In the genomic region with DNA sequence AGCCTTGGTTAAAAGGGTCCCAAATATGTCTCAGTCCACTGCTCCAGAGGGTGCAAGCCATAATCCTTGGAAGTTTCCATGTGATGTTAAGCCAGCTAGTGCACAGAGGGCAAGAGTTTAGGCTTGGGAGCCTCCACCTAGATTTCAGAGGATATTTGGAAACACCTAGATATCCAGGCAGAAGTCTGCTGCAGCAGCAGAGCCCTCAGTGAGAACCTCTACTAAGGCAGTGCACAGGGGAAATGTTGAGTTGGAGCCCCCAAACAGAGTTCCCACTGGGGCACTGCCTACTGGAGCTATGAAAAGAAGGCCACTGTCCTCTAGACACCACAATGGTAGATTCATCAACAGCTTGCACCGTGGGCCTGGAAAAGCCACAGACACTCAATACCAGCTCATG, we compare ENCODE assay signal across 34 cellular contexts.
"Had no signal": no experiment of that assay in that cellular context is flagged by ENCODE, and none has a peak within 500 bp of the region (broad histone marks: within the 10 kb centered on the region; RNA-seq: fewer than 3 reads in every experiment).

No MANE protein-coding gene starts in this region.

- H3K9me3 ChIP-seq: adrenal gland had no signal

- H3K27ac ChIP-seq: adrenal gland, body of pancreas, brain microvascular endothelial cell, breast epithelium, VCaP had no signal

- H3K4me3 ChIP-seq: adrenal gland, body of pancreas, breast epithelium had no signal

- H3K27me3 ChIP-seq: adrenal gland, body of pancreas, brain microvascular endothelial cell, breast epithelium had no signal

- H3K4me1 Mint-ChIP-seq: activated T-helper 17 cell treated with anti-CD3 and anti-CD28 coated beads, Interleukin-2, amount 50 U/mL, for 72 hours had no signal

- DNase-seq: activated B cell treated with CpG ODN at 0.5 μM for 24 hours; activated CD4-positive, alpha-beta memory T cell treated with anti-CD3 and anti-CD28 coated beads for 36 hours; activated CD4-positive, alpha-beta T cell treated with anti-CD3 and anti-CD28 coated beads for 4 hours; activated CD4-positive, alpha-beta T cell treated with anti-CD3 and anti-CD28 coated beads, Interleukin-2, amount 10 ng/mL, durations not matched to agents 24 days and 14 days; activated CD4-positive, alpha-beta T cell treated with anti-CD3 and anti-CD28 coated beads, Interleukin-2, amount 50 U/mL, for 1 hour; activated CD4-positive, alpha-beta T cell treated with anti-CD3 and anti-CD28 coated beads, Interleukin-2, amount 50 U/mL, for 4 hours; activated CD4-positive, CD25-positive, alpha-beta regulatory T cell treated with anti-CD3 and anti-CD28 coated beads, Interleukin-2, amount 50 U/mL, for 72 hours; activated CD8-positive, alpha-beta memory T cell treated with anti-CD3 and anti-CD28 coated beads, Interleukin-2, amount 50 U/mL, for 48 hours; activated CD8-positive, alpha-beta T cell treated with anti-CD3 and anti-CD28 coated beads for 36 hours; activated effector memory CD4-positive, alpha-beta T cell treated with anti-CD3 and anti-CD28 coated beads, Interleukin-2, amount 50 U/mL, for 16 hours; activated gamma-delta T cell treated with Interleukin-2 at 50 U/mL for 16 hours; activated naive CD4-positive, alpha-beta T cell; activated naive CD4-positive, alpha-beta T cell treated with anti-CD3 and anti-CD28 coated beads for 36 hours; activated naive CD4-positive, alpha-beta T cell treated with anti-CD3 and anti-CD28 coated beads, Interleukin-2, amount 50 U/mL, for 16 hours; activated naive CD8-positive, alpha-beta T cell treated with anti-CD3 and anti-CD28 coated beads for 36 hours; activated T-cell treated with anti-CD3 and anti-CD28 coated beads, Interleukin-2, amount 50 U/mL, for 24 hours; activated T-cell treated with anti-CD3 and anti-CD28 coated beads, Interleukin-2, amount 50 U/mL, for 72 hours; adrenal gland; amniotic stem cell; aorta; body of pancreas; brain microvascular endothelial cell; central memory CD4-positive, alpha-beta T cell; T-helper 2 cell; T-helper 9 cell had no signal

- H3K27ac Mint-ChIP-seq: activated CD4-positive, alpha-beta memory T cell treated with anti-CD3 and anti-CD28 coated beads for 36 hours; activated CD4-positive, alpha-beta T cell treated with anti-CD3 and anti-CD28 coated beads, Interleukin-2, amount 10 ng/mL, durations not matched to agents 24 days and 14 days; activated CD8-positive, alpha-beta T cell treated with anti-CD3 and anti-CD28 coated beads for 36 hours; activated naive CD4-positive, alpha-beta T cell treated with anti-CD3 and anti-CD28 coated beads for 36 hours; activated naive CD4-positive, alpha-beta T cell treated with anti-CD3 and anti-CD28 coated beads, Interleukin-2, amount 50 U/mL, for 72 hours; activated naive CD8-positive, alpha-beta T cell treated with anti-CD3 and anti-CD28 coated beads for 36 hours; activated T-cell treated with anti-CD3 and anti-CD28 coated beads, Interleukin-2, amount 50 U/mL, for 72 hours; activated T-helper 1 cell treated with anti-CD3 and anti-CD28 coated beads, Interleukin-12 subunit alpha, Interleukin-12 subunit beta, Interleukin-2, Interleukin-4 antibody, amounts not matched to agents 30 ng/mL and 10 ng/mL and 1 ng/mL, durations not matched to agents 14 hours and 24 hours and 36 hours; activated T-helper 17 cell treated with anti-CD3 and anti-CD28 coated beads, Interleukin-2, amount 50 U/mL, for 72 hours; T-helper 1 cell treated with Interleukin-12 subunit alpha and Interleukin-12 subunit beta and Interleukin-4 antibody, amounts not matched to agents 30 μg/mL and 1 μg/mL, for 36 hours; T-helper 2 cell treated with Interferon-gamma antibody and Interleukin-4, amounts not matched to agents 5 μg/mL and 100 μg/mL, for 36 hours had no signal

- H3K27me3 Mint-ChIP-seq: activated B cell treated with CpG ODN at 0.5 μM for 24 hours; activated CD4-positive, alpha-beta memory T cell treated with anti-CD3 and anti-CD28 coated beads for 36 hours; activated CD4-positive, alpha-beta T cell treated with anti-CD3 and anti-CD28 coated beads, Interleukin-2, amount 10 ng/mL, durations not matched to agents 24 days and 14 days; activated CD8-positive, alpha-beta T cell treated with anti-CD3 and anti-CD28 coated beads for 36 hours; activated naive CD8-positive, alpha-beta T cell treated with anti-CD3 and anti-CD28 coated beads for 36 hours; activated T-cell treated with anti-CD3 and anti-CD28 coated beads, Interleukin-2, amount 50 U/mL, for 24 hours; activated T-helper 17 cell treated with anti-CD3 and anti-CD28 coated beads, Interleukin-2, amount 50 U/mL, for 72 hours had no signal

- H3K9me3 Mint-ChIP-seq: activated T-helper 17 cell treated with anti-CD3 and anti-CD28 coated beads, Interleukin-2, amount 50 U/mL, for 72 hours had no signal

- H3K4me3 Mint-ChIP-seq: activated B cell treated with CpG ODN at 0.5 μM for 24 hours; activated CD4-positive, alpha-beta memory T cell treated with anti-CD3 and anti-CD28 coated beads for 36 hours; activated CD4-positive, alpha-beta T cell treated with anti-CD3 and anti-CD28 coated beads, Interleukin-2, amount 10 ng/mL, durations not matched to agents 24 days and 14 days; activated CD8-positive, alpha-beta T cell treated with anti-CD3 and anti-CD28 coated beads for 36 hours; activated naive CD4-positive, alpha-beta T cell treated with anti-CD3 and anti-CD28 coated beads for 36 hours; activated naive CD8-positive, alpha-beta T cell treated with anti-CD3 and anti-CD28 coated beads for 36 hours; activated T-cell treated with anti-CD3 and anti-CD28 coated beads, Interleukin-2, amount 50 U/mL, for 24 hours; activated T-cell treated with anti-CD3 and anti-CD28 coated beads, Interleukin-2, amount 50 U/mL, for 72 hours; activated T-helper 1 cell treated with anti-CD3 and anti-CD28 coated beads, Interleukin-12 subunit alpha, Interleukin-12 subunit beta, Interleukin-2, Interleukin-4 antibody, amounts not matched to agents 30 ng/mL and 10 ng/mL and 1 ng/mL, durations not matched to agents 14 hours and 24 hours and 36 hours; activated T-helper 17 cell treated with anti-CD3 and anti-CD28 coated beads, Interleukin-2, amount 50 U/mL, for 72 hours; T-helper 1 cell treated with Interleukin-12 subunit alpha and Interleukin-12 subunit beta and Interleukin-4 antibody, amounts not matched to agents 30 μg/mL and 1 μg/mL, for 36 hours; T-helper 2 cell treated with Interferon-gamma antibody and Interleukin-4, amounts not matched to agents 5 μg/mL and 100 μg/mL, for 36 hours had no signal

- H3K4me1 ChIP-seq: breast epithelium had no signal

- ATAC-seq: activated CD8-positive, alpha-beta T cell treated with anti-CD3 and anti-CD28 coated beads for 36 hours; activated naive CD4-positive, alpha-beta T cell treated with anti-CD3 and anti-CD28 coated beads, Interleukin-2, amount 50 U/mL, for 72 hours; activated T-cell treated with anti-CD3 and anti-CD28 coated beads, Interleukin-2, amount 50 U/mL, for 72 hours; activated T-helper 17 cell treated with anti-CD3 and anti-CD28 coated beads, Interleukin-2, amount 50 U/mL, for 72 hours; body of pancreas had no signal

- H3K36me3 ChIP-seq: adrenal gland, brain microvascular endothelial cell, breast epithelium had no signal

- FAIRE-seq: astrocyte, TTC549 had no signal
